2 cellular contexts compared by ENCODE assay signal in the genomic region with DNA sequence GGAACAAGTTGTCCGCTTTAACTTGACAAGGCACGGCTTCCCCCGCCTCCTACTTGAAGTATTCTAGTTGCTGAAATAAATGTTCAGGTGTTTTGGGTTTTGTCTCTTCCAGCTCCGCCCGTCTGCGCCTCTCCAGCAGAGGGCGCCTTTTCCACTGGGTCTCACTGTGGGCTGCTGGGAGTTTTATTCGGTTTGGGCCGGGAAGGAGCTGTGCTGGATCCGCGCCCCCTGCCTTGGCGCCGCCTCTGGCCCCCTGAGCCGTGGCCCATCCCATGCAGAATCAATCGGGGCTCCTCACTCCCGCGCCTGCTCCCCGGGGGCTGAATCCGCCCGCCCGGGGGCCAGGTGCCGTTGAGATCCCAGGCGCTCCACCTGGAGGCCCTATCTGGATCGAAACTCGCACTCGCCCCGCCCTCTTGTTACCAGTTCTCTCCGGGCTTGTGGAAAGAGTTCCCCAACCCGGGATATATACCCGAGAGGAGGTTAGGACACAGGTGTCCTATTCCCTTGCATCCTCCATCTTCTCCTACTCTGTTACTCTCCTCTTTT.
TF ChIP-seq lines count a peak whose summit lies in the region.

No MANE protein-coding gene starts in this region.

TF ChIP-seq in WTC11, 78 proteins besides CTCF, POLR2A, EP300 and RAD21 (continued from another document):
- TF ChIP-seq JUN (CRISPR knock-in tag; IDR thresholded peaks at IDR 0.05): no peak
- TF ChIP-seq NFATC4 (CRISPR knock-in tag; IDR thresholded peaks at IDR 0.05): no peak

TF ChIP-seq in HepG2, 621 proteins besides CTCF, POLR2A, EP300 and RAD21 (continued from another document and continues in another):
- TF ChIP-seq SMAD1 (CRISPR knock-in tag; IDR thresholded peaks at IDR 0.05; ENCODE audit: borderline replicate concordance, low read depth) (no peak), MIER2 (CRISPR knock-in tag; IDR thresholded peaks at IDR 0.05) (no peak), ZNF354B (CRISPR knock-in tag; IDR thresholded peaks at IDR 0.05) (no peak), NR3C1 (CRISPR knock-in tag; IDR thresholded peaks at IDR 0.05) (no peak), TBP (CRISPR knock-in tag; IDR thresholded peaks at IDR 0.05) (no peak), SMC3 (IDR thresholded peaks at IDR 0.05; ENCODE audit: low read length) (peak; percentile 71), NCOA2 (CRISPR knock-in tag; IDR thresholded peaks at IDR 0.05) (no peak), PITX1 (CRISPR knock-in tag; IDR thresholded peaks at IDR 0.05) (0 out of 2 replicates have a peak, but pooled peaks have one; percentile 24), BCL6 (CRISPR knock-in tag; IDR thresholded peaks at IDR 0.05) (no peak), ZNF33A (CRISPR knock-in tag; IDR thresholded peaks at IDR 0.05; ENCODE audit: borderline replicate concordance) (no peak), CREM (IDR thresholded peaks at IDR 0.05) (no peak), CREM (CRISPR knock-in tag; IDR thresholded peaks at IDR 0.05) (no peak), GZF1 (CRISPR knock-in tag; IDR thresholded peaks at IDR 0.05) (no peak), RFX3 (CRISPR knock-in tag; IDR thresholded peaks at IDR 0.05) (no peak), PAX8 (CRISPR knock-in tag; IDR thresholded peaks at IDR 0.05; ENCODE audit: borderline replicate concordance) (no peak), RARG (CRISPR knock-in tag; IDR thresholded peaks at IDR 0.05; ENCODE audit: low read depth) (no peak), ZNF180 (CRISPR knock-in tag; IDR thresholded peaks at IDR 0.05; ENCODE audit: borderline replicate concordance, low read depth) (no peak), ZNF431 (CRISPR knock-in tag; IDR thresholded peaks at IDR 0.05; ENCODE audit: borderline replicate concordance, low read depth) (no peak), HES4 (CRISPR knock-in tag; IDR thresholded peaks at IDR 0.05; ENCODE audit: borderline replicate concordance) (no peak), ZFP37 (CRISPR knock-in tag; IDR thresholded peaks at IDR 0.05; ENCODE audit: borderline replicate concordance) (no peak), HHEX (CRISPR knock-in tag; IDR thresholded peaks at IDR 0.05) (no peak), ZFY (CRISPR knock-in tag; IDR thresholded peaks at IDR 0.05) (no peak; the same call in 1 of the 2 replicates), RBM39 (IDR thresholded peaks at IDR 0.05; ENCODE audit: low read depth, low read length, poor library complexity, severe bottlenecking) (no peak), TBL1XR1 (IDR thresholded peaks at IDR 0.05; ENCODE audit: borderline replicate concordance, low read length, partially characterized antibody) (no peak), ZNF577 (CRISPR knock-in tag; IDR thresholded peaks at IDR 0.05; ENCODE audit: borderline replicate concordance, low read depth) (no peak), TCF7 (IDR thresholded peaks at IDR 0.05; ENCODE audit: low read depth) (no peak), ZNF737 (CRISPR knock-in tag; IDR thresholded peaks at IDR 0.05; ENCODE audit: borderline replicate concordance) (no peak), ZNF256 (CRISPR knock-in tag; conservative IDR thresholded peaks at IDR 0.05) (no peak), BORCS8-MEF2B (CRISPR knock-in tag; IDR thresholded peaks at IDR 0.05) (no peak), ESRRA (CRISPR knock-in tag; IDR thresholded peaks at IDR 0.05; ENCODE audit: low read depth) (no peak), ZNF598 (CRISPR knock-in tag; IDR thresholded peaks at IDR 0.05; ENCODE audit: borderline replicate concordance) (0 out of 2 replicates have a peak, but pooled peaks have one; percentile 55), SALL2 (CRISPR knock-in tag; IDR thresholded peaks at IDR 0.05) (peak; percentile 60; the same call in 1 of the 2 replicates), NCOA5 (CRISPR knock-in tag; IDR thresholded peaks at IDR 0.05) (no peak), MBD4 (IDR thresholded peaks at IDR 0.05; ENCODE audit: borderline replicate concordance, low read length) (no peak), SIN3B (IDR thresholded peaks at IDR 0.05; ENCODE audit: low read length) (no peak), KLF16 (CRISPR knock-in tag; IDR thresholded peaks at IDR 0.05) (no peak; a peak in 1 of 4 replicates), ZNF766 (CRISPR knock-in tag; IDR thresholded peaks at IDR 0.05; ENCODE audit: borderline replicate concordance) (0 out of 2 replicates have a peak, but pooled peaks have one; percentile 28), ZKSCAN8 (CRISPR knock-in tag; IDR thresholded peaks at IDR 0.05; ENCODE audit: borderline replicate concordance) (no peak)
- TF ChIP-seq, protein P1, sequence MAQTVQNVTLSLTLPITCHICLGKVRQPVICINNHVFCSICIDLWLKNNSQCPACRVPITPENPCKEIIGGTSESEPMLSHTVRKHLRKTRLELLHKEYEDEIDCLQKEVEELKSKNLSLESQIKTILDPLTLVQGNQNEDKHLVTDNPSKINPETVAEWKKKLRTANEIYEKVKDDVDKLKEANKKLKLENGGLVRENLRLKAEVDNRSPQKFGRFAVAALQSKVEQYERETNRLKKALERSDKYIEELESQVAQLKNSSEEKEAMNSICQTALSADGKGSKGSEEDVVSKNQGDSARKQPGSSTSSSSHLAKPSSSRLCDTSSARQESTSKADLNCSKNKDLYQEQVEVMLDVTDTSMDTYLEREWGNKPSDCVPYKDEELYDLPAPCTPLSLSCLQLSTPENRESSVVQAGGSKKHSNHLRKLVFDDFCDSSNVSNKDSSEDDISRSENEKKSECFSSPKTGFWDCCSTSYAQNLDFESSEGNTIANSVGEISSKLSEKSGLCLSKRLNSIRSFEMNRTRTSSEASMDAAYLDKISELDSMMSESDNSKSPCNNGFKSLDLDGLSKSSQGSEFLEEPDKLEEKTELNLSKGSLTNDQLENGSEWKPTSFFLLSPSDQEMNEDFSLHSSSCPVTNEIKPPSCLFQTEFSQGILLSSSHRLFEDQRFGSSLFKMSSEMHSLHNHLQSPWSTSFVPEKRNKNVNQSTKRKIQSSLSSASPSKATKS (CRISPR knock-in tag; IDR thresholded peaks at IDR 0.05): no peak
- TF ChIP-seq, protein P2, sequence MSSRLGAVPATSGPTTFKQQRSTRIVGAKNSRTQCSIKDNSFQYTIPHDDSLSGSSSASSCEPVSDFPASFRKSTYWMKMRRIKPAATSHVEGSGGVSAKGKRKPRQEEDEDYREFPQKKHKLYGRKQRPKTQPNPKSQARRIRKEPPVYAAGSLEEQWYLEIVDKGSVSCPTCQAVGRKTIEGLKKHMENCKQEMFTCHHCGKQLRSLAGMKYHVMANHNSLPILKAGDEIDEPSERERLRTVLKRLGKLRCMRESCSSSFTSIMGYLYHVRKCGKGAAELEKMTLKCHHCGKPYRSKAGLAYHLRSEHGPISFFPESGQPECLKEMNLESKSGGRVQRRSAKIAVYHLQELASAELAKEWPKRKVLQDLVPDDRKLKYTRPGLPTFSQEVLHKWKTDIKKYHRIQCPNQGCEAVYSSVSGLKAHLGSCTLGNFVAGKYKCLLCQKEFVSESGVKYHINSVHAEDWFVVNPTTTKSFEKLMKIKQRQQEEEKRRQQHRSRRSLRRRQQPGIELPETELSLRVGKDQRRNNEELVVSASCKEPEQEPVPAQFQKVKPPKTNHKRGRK (CRISPR knock-in tag; IDR thresholded peaks at IDR 0.05): no peak
- TF ChIP-seq, protein P3, sequence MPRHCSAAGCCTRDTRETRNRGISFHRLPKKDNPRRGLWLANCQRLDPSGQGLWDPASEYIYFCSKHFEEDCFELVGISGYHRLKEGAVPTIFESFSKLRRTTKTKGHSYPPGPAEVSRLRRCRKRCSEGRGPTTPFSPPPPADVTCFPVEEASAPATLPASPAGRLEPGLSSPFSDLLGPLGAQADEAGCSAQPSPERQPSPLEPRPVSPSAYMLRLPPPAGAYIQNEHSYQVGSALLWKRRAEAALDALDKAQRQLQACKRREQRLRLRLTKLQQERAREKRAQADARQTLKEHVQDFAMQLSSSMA (CRISPR knock-in tag; IDR thresholded peaks at IDR 0.05): no peak
- TF ChIP-seq, protein P4, sequence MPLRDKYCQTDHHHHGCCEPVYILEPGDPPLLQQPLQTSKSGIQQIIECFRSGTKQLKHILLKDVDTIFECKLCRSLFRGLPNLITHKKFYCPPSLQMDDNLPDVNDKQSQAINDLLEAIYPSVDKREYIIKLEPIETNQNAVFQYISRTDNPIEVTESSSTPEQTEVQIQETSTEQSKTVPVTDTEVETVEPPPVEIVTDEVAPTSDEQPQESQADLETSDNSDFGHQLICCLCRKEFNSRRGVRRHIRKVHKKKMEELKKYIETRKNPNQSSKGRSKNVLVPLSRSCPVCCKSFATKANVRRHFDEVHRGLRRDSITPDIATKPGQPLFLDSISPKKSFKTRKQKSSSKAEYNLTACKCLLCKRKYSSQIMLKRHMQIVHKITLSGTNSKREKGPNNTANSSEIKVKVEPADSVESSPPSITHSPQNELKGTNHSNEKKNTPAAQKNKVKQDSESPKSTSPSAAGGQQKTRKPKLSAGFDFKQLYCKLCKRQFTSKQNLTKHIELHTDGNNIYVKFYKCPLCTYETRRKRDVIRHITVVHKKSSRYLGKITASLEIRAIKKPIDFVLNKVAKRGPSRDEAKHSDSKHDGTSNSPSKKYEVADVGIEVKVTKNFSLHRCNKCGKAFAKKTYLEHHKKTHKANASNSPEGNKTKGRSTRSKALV (CRISPR knock-in tag; IDR thresholded peaks at IDR 0.05): 0 out of 2 replicates have a peak, but pooled peaks have one; percentile 23
- TF ChIP-seq, protein P5, sequence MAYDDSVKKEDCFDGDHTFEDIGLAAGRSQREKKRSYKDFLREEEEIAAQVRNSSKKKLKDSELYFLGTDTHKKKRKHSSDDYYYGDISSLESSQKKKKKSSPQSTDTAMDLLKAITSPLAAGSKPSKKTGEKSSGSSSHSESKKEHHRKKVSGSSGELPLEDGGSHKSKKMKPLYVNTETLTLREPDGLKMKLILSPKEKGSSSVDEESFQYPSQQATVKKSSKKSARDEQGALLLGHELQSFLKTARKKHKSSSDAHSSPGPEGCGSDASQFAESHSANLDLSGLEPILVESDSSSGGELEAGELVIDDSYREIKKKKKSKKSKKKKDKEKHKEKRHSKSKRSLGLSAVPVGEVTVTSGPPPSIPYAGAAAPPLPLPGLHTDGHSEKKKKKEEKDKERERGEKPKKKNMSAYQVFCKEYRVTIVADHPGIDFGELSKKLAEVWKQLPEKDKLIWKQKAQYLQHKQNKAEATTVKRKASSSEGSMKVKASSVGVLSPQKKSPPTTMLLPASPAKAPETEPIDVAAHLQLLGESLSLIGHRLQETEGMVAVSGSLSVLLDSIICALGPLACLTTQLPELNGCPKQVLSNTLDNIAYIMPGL (CRISPR knock-in tag; IDR thresholded peaks at IDR 0.05; ENCODE audit: borderline replicate concordance in 1 of 2, low read depth in 1 of 2): peak; percentile 90 to 94
- TF ChIP-seq, protein P6, sequence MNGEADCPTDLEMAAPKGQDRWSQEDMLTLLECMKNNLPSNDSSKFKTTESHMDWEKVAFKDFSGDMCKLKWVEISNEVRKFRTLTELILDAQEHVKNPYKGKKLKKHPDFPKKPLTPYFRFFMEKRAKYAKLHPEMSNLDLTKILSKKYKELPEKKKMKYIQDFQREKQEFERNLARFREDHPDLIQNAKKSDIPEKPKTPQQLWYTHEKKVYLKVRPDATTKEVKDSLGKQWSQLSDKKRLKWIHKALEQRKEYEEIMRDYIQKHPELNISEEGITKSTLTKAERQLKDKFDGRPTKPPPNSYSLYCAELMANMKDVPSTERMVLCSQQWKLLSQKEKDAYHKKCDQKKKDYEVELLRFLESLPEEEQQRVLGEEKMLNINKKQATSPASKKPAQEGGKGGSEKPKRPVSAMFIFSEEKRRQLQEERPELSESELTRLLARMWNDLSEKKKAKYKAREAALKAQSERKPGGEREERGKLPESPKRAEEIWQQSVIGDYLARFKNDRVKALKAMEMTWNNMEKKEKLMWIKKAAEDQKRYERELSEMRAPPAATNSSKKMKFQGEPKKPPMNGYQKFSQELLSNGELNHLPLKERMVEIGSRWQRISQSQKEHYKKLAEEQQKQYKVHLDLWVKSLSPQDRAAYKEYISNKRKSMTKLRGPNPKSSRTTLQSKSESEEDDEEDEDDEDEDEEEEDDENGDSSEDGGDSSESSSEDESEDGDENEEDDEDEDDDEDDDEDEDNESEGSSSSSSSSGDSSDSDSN (CRISPR knock-in tag; IDR thresholded peaks at IDR 0.05): peak; percentile 91
- TF ChIP-seq, protein P7, sequence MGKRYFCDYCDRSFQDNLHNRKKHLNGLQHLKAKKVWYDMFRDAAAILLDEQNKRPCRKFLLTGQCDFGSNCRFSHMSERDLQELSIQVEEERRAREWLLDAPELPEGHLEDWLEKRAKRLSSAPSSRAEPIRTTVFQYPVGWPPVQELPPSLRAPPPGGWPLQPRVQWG (CRISPR knock-in tag; IDR thresholded peaks at IDR 0.05; ENCODE audit: borderline replicate concordance, low read depth): no peak
- TF ChIP-seq, protein P8, sequence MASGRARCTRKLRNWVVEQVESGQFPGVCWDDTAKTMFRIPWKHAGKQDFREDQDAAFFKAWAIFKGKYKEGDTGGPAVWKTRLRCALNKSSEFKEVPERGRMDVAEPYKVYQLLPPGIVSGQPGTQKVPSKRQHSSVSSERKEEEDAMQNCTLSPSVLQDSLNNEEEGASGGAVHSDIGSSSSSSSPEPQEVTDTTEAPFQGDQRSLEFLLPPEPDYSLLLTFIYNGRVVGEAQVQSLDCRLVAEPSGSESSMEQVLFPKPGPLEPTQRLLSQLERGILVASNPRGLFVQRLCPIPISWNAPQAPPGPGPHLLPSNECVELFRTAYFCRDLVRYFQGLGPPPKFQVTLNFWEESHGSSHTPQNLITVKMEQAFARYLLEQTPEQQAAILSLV (CRISPR knock-in tag; IDR thresholded peaks at IDR 0.05; ENCODE audit: borderline replicate concordance): no peak
- TF ChIP-seq, protein P9, sequence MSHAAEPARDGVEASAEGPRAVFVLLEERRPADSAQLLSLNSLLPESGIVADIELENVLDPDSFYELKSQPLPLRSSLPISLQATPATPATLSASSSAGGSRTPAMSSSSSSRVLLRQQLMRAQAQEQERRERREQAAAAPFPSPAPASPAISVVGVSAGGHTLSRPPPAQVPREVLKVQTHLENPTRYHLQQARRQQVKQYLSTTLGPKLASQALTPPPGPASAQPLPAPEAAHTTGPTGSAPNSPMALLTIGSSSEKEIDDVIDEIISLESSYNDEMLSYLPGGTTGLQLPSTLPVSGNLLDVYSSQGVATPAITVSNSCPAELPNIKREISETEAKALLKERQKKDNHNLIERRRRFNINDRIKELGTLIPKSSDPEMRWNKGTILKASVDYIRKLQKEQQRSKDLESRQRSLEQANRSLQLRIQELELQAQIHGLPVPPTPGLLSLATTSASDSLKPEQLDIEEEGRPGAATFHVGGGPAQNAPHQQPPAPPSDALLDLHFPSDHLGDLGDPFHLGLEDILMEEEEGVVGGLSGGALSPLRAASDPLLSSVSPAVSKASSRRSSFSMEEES (CRISPR knock-in tag; IDR thresholded peaks at IDR 0.05): no peak
- TF ChIP-seq, protein P10, sequence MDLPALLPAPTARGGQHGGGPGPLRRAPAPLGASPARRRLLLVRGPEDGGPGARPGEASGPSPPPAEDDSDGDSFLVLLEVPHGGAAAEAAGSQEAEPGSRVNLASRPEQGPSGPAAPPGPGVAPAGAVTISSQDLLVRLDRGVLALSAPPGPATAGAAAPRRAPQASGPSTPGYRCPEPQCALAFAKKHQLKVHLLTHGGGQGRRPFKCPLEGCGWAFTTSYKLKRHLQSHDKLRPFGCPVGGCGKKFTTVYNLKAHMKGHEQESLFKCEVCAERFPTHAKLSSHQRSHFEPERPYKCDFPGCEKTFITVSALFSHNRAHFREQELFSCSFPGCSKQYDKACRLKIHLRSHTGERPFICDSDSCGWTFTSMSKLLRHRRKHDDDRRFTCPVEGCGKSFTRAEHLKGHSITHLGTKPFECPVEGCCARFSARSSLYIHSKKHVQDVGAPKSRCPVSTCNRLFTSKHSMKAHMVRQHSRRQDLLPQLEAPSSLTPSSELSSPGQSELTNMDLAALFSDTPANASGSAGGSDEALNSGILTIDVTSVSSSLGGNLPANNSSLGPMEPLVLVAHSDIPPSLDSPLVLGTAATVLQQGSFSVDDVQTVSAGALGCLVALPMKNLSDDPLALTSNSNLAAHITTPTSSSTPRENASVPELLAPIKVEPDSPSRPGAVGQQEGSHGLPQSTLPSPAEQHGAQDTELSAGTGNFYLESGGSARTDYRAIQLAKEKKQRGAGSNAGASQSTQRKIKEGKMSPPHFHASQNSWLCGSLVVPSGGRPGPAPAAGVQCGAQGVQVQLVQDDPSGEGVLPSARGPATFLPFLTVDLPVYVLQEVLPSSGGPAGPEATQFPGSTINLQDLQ (CRISPR knock-in tag; IDR thresholded peaks at IDR 0.05): no peak
